In the genomic region with DNA sequence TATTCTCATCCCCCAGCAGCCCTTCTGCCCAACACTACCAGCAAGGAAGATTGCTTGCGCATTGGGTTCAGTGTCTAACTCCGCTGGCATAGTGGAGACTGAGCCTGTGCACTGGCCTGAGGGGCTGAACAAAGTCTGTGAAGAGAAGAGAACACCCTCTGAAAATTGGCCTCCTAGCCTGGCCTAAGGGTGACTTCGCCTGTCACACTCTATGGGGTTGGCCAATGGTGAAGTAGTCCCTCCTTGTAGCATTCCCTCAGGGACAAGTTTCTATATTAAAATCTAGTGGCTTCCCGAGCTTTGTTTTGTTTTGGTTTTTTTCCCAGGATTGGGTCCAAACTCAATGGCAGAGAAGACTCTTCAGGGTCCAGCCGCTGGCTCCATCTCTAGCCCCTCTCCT, we compare ENCODE assay signal across 28 cellular contexts.
"Had no signal": no experiment of that assay in that cellular context is flagged by ENCODE, and none has a peak within 500 bp of the region (broad histone marks: within the 10 kb centered on the region; RNA-seq: fewer than 3 reads in every experiment).

No MANE protein-coding gene starts in this region.

- H3K27me3 Mint-ChIP-seq: stimulated activated naive CD8-positive, alpha-beta T cell treated with anti-CD3 and anti-CD28 coated beads, Interleukin-15, Interleukin-2, amounts not matched to agents 100 ng/mL and 50 ng/mL, for 24 hours had no signal

- DNase-seq: natural killer cell; occipital lobe; ovary; posterior cingulate gyrus; psoas muscle; right cardiac atrium; right lobe of liver; sigmoid colon; small intestine; stimulated activated CD4-positive, alpha-beta T cell treated with anti-CD3 and anti-CD28 coated beads, Interleukin-15, amount 100 ng/mL, for 24 hours; stimulated activated CD4-positive, alpha-beta T cell treated with anti-CD3 and anti-CD28 coated beads, Interleukin-2, amount 100 ng/mL, for 24 hours; stimulated activated CD4-positive, alpha-beta T cell treated with anti-CD3 and anti-CD28 coated beads, Interleukin-2, amount 100 ng/mL, for 48 hours; stimulated activated CD4-positive, alpha-beta T cell treated with anti-CD3 and anti-CD28 coated beads, Interleukin-4, amount 100 ng/mL, for 24 hours; stimulated activated naive B cell treated with anti-CD40 and anti-IgM and Interleukin-4, amounts not matched to agents 10 μg/mL and 1 μg/mL and 100 μg/mL, for 72 hours; stimulated activated naive CD4-positive, alpha-beta T cell treated with Interleukin-2 at 50 U/mL for 16 hours; stomach; thyroid gland; trophoblast cell; upper lobe of left lung had no signal

- H3K27ac Mint-ChIP-seq: natural killer cell; neural progenitor cell; progenitor cell of endocrine pancreas; stimulated activated effector memory CD8-positive, alpha-beta T cell treated with anti-CD3 and anti-CD28 coated beads, Interleukin-12 subunit alpha, Interleukin-12 subunit beta, amount 100 ng/mL, for 72 hours; stimulated activated naive B cell treated with anti-CD40 and anti-IgM and Interleukin-4, amounts not matched to agents 10 μg/mL and 1 μg/mL and 100 μg/mL, for 72 hours; stimulated activated naive CD8-positive, alpha-beta T cell treated with anti-CD3 and anti-CD28 coated beads, Interleukin-15, Interleukin-2, amounts not matched to agents 100 ng/mL and 50 ng/mL, for 24 hours had no signal

- H3K36me3 Mint-ChIP-seq: natural killer cell; neural progenitor cell; stimulated activated effector memory CD8-positive, alpha-beta T cell treated with anti-CD3 and anti-CD28 coated beads, Interleukin-12 subunit alpha, Interleukin-12 subunit beta, amount 100 ng/mL, for 72 hours; stimulated activated naive B cell treated with anti-CD40 and anti-IgM and Interleukin-4, amounts not matched to agents 10 μg/mL and 1 μg/mL and 100 μg/mL, for 72 hours had no signal

- H3K9me3 Mint-ChIP-seq: natural killer cell; neural progenitor cell; stimulated activated effector memory CD8-positive, alpha-beta T cell treated with anti-CD3 and anti-CD28 coated beads, Interleukin-12 subunit alpha, Interleukin-12 subunit beta, amount 100 ng/mL, for 72 hours; stimulated activated naive B cell treated with anti-CD40 and anti-IgM and Interleukin-4, amounts not matched to agents 10 μg/mL and 1 μg/mL and 100 μg/mL, for 72 hours; stimulated activated naive CD8-positive, alpha-beta T cell treated with anti-CD3 and anti-CD28 coated beads, Interleukin-15, Interleukin-2, amounts not matched to agents 100 ng/mL and 50 ng/mL, for 24 hours had no signal

- H3K4me3 Mint-ChIP-seq: natural killer cell; neural progenitor cell; stimulated activated effector memory CD8-positive, alpha-beta T cell treated with anti-CD3 and anti-CD28 coated beads, Interleukin-12 subunit alpha, Interleukin-12 subunit beta, amount 100 ng/mL, for 72 hours; stimulated activated naive B cell treated with anti-CD40 and anti-IgM and Interleukin-4, amounts not matched to agents 10 μg/mL and 1 μg/mL and 100 μg/mL, for 72 hours; stimulated activated naive CD8-positive, alpha-beta T cell treated with anti-CD3 and anti-CD28 coated beads, Interleukin-15, Interleukin-2, amounts not matched to agents 100 ng/mL and 50 ng/mL, for 24 hours had no signal

- H3K4me3 ChIP-seq: neural progenitor cell, ovary, psoas muscle, right lobe of liver, sigmoid colon, stomach, thoracic aorta, thyroid gland, tibial nerve, upper lobe of left lung, vagina had no signal

- H3K27ac ChIP-seq: neural progenitor cell, ovary, parathyroid adenoma, psoas muscle, right lobe of liver, sigmoid colon, stomach, thoracic aorta, thyroid gland, tibial nerve, upper lobe of left lung, vagina had no signal

- FAIRE-seq: small intestine, urothelium cell line had no signal

- H3K9me3 ChIP-seq: ovary, psoas muscle, right lobe of liver, sigmoid colon, stomach, thoracic aorta, thyroid gland, tibial nerve, upper lobe of left lung, vagina had no signal

- H3K4me1 ChIP-seq: neural progenitor cell, parathyroid adenoma, psoas muscle, sigmoid colon, stomach, thyroid gland, tibial nerve, upper lobe of left lung, vagina had no signal

- H3K36me3 ChIP-seq: neural progenitor cell, ovary, right lobe of liver, sigmoid colon, stomach, thoracic aorta, thyroid gland, tibial nerve, upper lobe of left lung, vagina had no signal

- H3K4me1 Mint-ChIP-seq: natural killer cell; stimulated activated effector memory CD8-positive, alpha-beta T cell treated with anti-CD3 and anti-CD28 coated beads, Interleukin-12 subunit alpha, Interleukin-12 subunit beta, amount 100 ng/mL, for 72 hours; stimulated activated naive B cell treated with anti-CD40 and anti-IgM and Interleukin-4, amounts not matched to agents 10 μg/mL and 1 μg/mL and 100 μg/mL, for 72 hours had no signal

- H3K27me3 ChIP-seq: neural progenitor cell, ovary, right lobe of liver, sigmoid colon, stomach, thyroid gland, tibial nerve, upper lobe of left lung, vagina had no signal

- ATAC-seq: natural killer cell; psoas muscle; stimulated activated effector memory CD8-positive, alpha-beta T cell treated with anti-CD3 and anti-CD28 coated beads, Interleukin-12 subunit alpha, Interleukin-12 subunit beta, amount 100 ng/mL, for 72 hours; stimulated activated naive B cell treated with anti-CD40 and anti-IgM and Interleukin-4, amounts not matched to agents 10 μg/mL and 1 μg/mL and 100 μg/mL, for 72 hours had no signal
